ENCODE assay signal across 2 cellular contexts in the genomic region with DNA sequence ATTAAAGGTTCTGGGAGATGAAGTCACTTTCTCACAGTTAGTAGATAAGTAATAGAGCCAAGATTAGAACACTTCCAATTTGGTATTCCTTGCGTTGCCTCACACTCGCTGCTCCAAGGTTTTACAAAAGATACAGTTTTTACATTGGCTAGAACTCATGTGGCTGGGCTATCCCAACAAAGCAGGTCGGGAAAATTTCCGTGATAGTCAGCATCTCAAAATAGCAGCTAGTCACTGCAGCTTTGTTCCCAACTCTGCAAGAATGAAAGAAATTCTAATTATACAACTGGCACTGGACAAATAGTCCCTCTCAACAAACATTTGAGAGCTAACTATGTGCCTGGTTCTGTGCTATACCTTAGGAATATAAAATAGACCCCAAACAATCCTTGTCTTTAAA.
TF ChIP-seq lines count a peak whose summit lies in the region.

No MANE protein-coding gene starts in this region.

TF ChIP-seq in SK-N-SH, 30 proteins besides CTCF, POLR2A, EP300 and RAD21 (continued from another document):
- TF ChIP-seq PBX3 (IDR thresholded peaks at IDR 0.05): no peak
- no peak for TF ChIP-seq FOXJ3 (CRISPR knock-in tag; IDR thresholded peaks at IDR 0.05)
- no peak for TF ChIP-seq MEF2A (IDR thresholded peaks at IDR 0.05; ENCODE audit: borderline replicate concordance, low read depth)
TF ChIP-seq in SK-N-SH: peak in this region for 0.

TF ChIP-seq in SK-N-SH treated with all-trans-retinoic acid at 6 μM for 48 hours, 23 proteins besides CTCF, POLR2A, EP300 and RAD21 (continued from another document):
- TF ChIP-seq, protein P1, sequence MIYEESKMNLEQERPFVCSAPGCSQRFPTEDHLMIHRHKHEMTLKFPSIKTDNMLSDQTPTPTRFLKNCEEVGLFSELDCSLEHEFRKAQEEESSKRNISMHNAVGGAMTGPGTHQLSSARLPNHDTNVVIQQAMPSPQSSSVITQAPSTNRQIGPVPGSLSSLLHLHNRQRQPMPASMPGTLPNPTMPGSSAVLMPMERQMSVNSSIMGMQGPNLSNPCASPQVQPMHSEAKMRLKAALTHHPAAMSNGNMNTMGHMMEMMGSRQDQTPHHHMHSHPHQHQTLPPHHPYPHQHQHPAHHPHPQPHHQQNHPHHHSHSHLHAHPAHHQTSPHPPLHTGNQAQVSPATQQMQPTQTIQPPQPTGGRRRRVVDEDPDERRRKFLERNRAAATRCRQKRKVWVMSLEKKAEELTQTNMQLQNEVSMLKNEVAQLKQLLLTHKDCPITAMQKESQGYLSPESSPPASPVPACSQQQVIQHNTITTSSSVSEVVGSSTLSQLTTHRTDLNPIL (CRISPR knock-in tag; IDR thresholded peaks at IDR 0.05; ENCODE audit: low read depth): no peak
- TF ChIP-seq ZNF8 (CRISPR knock-in tag; IDR thresholded peaks at IDR 0.05) (no peak), CSDC2 (CRISPR knock-in tag; IDR thresholded peaks at IDR 0.05) (no peak), ZNF565 (CRISPR knock-in tag; conservative IDR thresholded peaks at IDR 0.05; ENCODE audit: low read depth) (no peak), GLIS3 (CRISPR knock-in tag; IDR thresholded peaks at IDR 0.05) (no peak), ISL1 (CRISPR knock-in tag; IDR thresholded peaks at IDR 0.05) (no peak), PPARA (CRISPR knock-in tag; IDR thresholded peaks at IDR 0.05; ENCODE audit: borderline replicate concordance) (no peak), ZFP30 (CRISPR knock-in tag; IDR thresholded peaks at IDR 0.05) (no peak), TCF4 (CRISPR knock-in tag; IDR thresholded peaks at IDR 0.05; ENCODE audit: borderline replicate concordance) (no peak)
- TF ChIP-seq, protein P2, sequence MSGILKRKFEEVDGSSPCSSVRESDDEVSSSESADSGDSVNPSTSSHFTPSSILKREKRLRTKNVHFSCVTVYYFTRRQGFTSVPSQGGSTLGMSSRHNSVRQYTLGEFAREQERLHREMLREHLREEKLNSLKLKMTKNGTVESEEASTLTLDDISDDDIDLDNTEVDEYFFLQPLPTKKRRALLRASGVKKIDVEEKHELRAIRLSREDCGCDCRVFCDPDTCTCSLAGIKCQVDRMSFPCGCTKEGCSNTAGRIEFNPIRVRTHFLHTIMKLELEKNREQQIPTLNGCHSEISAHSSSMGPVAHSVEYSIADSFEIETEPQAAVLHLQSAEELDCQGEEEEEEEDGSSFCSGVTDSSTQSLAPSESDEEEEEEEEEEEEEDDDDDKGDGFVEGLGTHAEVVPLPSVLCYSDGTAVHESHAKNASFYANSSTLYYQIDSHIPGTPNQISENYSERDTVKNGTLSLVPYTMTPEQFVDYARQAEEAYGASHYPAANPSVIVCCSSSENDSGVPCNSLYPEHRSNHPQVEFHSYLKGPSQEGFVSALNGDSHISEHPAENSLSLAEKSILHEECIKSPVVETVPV (CRISPR knock-in tag; IDR thresholded peaks at IDR 0.05): no peak
- TF ChIP-seq, protein P3, sequence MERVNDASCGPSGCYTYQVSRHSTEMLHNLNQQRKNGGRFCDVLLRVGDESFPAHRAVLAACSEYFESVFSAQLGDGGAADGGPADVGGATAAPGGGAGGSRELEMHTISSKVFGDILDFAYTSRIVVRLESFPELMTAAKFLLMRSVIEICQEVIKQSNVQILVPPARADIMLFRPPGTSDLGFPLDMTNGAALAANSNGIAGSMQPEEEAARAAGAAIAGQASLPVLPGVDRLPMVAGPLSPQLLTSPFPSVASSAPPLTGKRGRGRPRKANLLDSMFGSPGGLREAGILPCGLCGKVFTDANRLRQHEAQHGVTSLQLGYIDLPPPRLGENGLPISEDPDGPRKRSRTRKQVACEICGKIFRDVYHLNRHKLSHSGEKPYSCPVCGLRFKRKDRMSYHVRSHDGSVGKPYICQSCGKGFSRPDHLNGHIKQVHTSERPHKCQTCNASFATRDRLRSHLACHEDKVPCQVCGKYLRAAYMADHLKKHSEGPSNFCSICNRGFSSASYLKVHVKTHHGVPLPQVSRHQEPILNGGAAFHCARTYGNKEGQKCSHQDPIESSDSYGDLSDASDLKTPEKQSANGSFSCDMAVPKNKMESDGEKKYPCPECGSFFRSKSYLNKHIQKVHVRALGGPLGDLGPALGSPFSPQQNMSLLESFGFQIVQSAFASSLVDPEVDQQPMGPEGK (CRISPR knock-in tag; IDR thresholded peaks at IDR 0.05; ENCODE audit: borderline replicate concordance): no peak
